In genomic region chr11:21430532-21430931, GRCh38 we compare ENCODE assay signal across 35 cellular contexts.
"Had no signal": no experiment of that assay in that cellular context is flagged by ENCODE, and none has a peak within 500 bp of the region (broad histone marks: within the 10 kb centered on the region; RNA-seq: fewer than 3 reads in every experiment).

No MANE protein-coding gene starts in this region.

- H3K27me3 ChIP-seq: adrenal gland, body of pancreas, cardiac muscle cell, colonic mucosa, dorsolateral prefrontal cortex, esophagus muscularis mucosa, gastroesophageal sphincter, heart right ventricle had no signal

- H3K4me3 ChIP-seq: adrenal gland, body of pancreas, cardiac muscle cell, colonic mucosa, dorsolateral prefrontal cortex, esophagus muscularis mucosa, gastroesophageal sphincter, heart right ventricle had no signal

- H3K36me3 ChIP-seq: adrenal gland, cardiac muscle cell, colonic mucosa, esophagus muscularis mucosa, gastroesophageal sphincter, heart right ventricle had no signal

- H3K4me1 Mint-ChIP-seq: activated CD4-positive, alpha-beta T cell treated with anti-CD3 and anti-CD28 coated beads for 36 hours; activated CD4-positive, alpha-beta T cell treated with anti-CD3 and anti-CD28 coated beads, Interleukin-2, amount 10 ng/mL, durations not matched to agents 24 days and 14 days; activated CD8-positive, alpha-beta memory T cell treated with anti-CD3 and anti-CD28 coated beads, Interleukin-2, amount 10 ng/mL, durations not matched to agents 7 days and 5 days; activated naive CD4-positive, alpha-beta T cell treated with anti-CD3 and anti-CD28 coated beads, Interleukin-2, amount 50 U/mL, for 24 hours; activated naive CD8-positive, alpha-beta T cell treated with anti-CD3 and anti-CD28 coated beads for 36 hours; activated naive CD8-positive, alpha-beta T cell treated with anti-CD3 and anti-CD28 coated beads, Interleukin-2, amount 50 U/mL, for 24 hours had no signal

- H3K27ac ChIP-seq: adrenal gland, body of pancreas, cardiac muscle cell, colonic mucosa, esophagus muscularis mucosa, gastroesophageal sphincter, heart right ventricle had no signal

- ATAC-seq: activated CD4-positive, alpha-beta T cell treated with anti-CD3 and anti-CD28 coated beads for 36 hours; activated CD8-positive, alpha-beta memory T cell treated with anti-CD3 and anti-CD28 coated beads, Interleukin-2, amount 10 ng/mL, durations not matched to agents 7 days and 5 days; activated CD8-positive, alpha-beta T cell treated with anti-CD3 and anti-CD28 coated beads, Interleukin-2, amount 10 ng/mL, durations not matched to agents 7 days and 5 days; activated naive CD8-positive, alpha-beta T cell treated with anti-CD3 and anti-CD28 coated beads, Interleukin-2, amount 50 U/mL, for 24 hours; body of pancreas; gastroesophageal sphincter; heart right ventricle had no signal

- H3K27me3 Mint-ChIP-seq: activated CD4-positive, alpha-beta memory T cell treated with anti-CD3 and anti-CD28 coated beads for 36 hours; activated CD4-positive, alpha-beta T cell treated with anti-CD3 and anti-CD28 coated beads for 36 hours; activated CD4-positive, alpha-beta T cell treated with anti-CD3 and anti-CD28 coated beads, Interleukin-2, amount 10 ng/mL, durations not matched to agents 24 days and 14 days; activated CD8-positive, alpha-beta memory T cell treated with anti-CD3 and anti-CD28 coated beads, Interleukin-2, amount 10 ng/mL, durations not matched to agents 7 days and 5 days; activated naive CD4-positive, alpha-beta T cell treated with anti-CD3 and anti-CD28 coated beads, Interleukin-2, amount 50 U/mL, for 24 hours; activated naive CD8-positive, alpha-beta T cell treated with anti-CD3 and anti-CD28 coated beads for 36 hours; activated naive CD8-positive, alpha-beta T cell treated with anti-CD3 and anti-CD28 coated beads, Interleukin-2, amount 50 U/mL, for 24 hours; dendritic cell treated with granulocyte-macrophage colony-stimulating factor and Interleukin-4, amounts not matched to agents 40 ng/mL and 50 ng/mL, for 4 days had no signal

- H3K9me3 ChIP-seq: adrenal gland, body of pancreas, colonic mucosa, gastroesophageal sphincter had no signal

- H3K9me3 Mint-ChIP-seq: activated CD4-positive, alpha-beta T cell treated with anti-CD3 and anti-CD28 coated beads, Interleukin-2, amount 10 ng/mL, durations not matched to agents 24 days and 14 days; activated naive CD8-positive, alpha-beta T cell treated with anti-CD3 and anti-CD28 coated beads for 36 hours; activated T-helper 1 cell treated with anti-CD3 and anti-CD28 coated beads, Interleukin-12 subunit alpha, Interleukin-12 subunit beta, Interleukin-2, Interleukin-4 antibody, amounts not matched to agents 30 ng/mL and 10 ng/mL and 1 ng/mL, durations not matched to agents 14 hours and 24 hours and 36 hours; dendritic cell treated with granulocyte-macrophage colony-stimulating factor and Interleukin-4, amounts not matched to agents 40 ng/mL and 50 ng/mL, for 4 days; endodermal cell had no signal

- H3K4me3 Mint-ChIP-seq: activated CD4-positive, alpha-beta memory T cell treated with anti-CD3 and anti-CD28 coated beads for 36 hours; activated CD4-positive, alpha-beta T cell treated with anti-CD3 and anti-CD28 coated beads for 36 hours; activated CD4-positive, alpha-beta T cell treated with anti-CD3 and anti-CD28 coated beads, Interleukin-2, amount 10 ng/mL, durations not matched to agents 24 days and 14 days; activated CD8-positive, alpha-beta memory T cell treated with anti-CD3 and anti-CD28 coated beads, Interleukin-2, amount 10 ng/mL, durations not matched to agents 7 days and 5 days; activated CD8-positive, alpha-beta T cell treated with anti-CD3 and anti-CD28 coated beads, Interleukin-2, amount 10 ng/mL, durations not matched to agents 7 days and 5 days; activated naive CD4-positive, alpha-beta T cell treated with anti-CD3 and anti-CD28 coated beads for 36 hours; activated naive CD4-positive, alpha-beta T cell treated with anti-CD3 and anti-CD28 coated beads, Interleukin-2, amount 50 U/mL, for 24 hours; activated naive CD8-positive, alpha-beta T cell treated with anti-CD3 and anti-CD28 coated beads for 36 hours; activated naive CD8-positive, alpha-beta T cell treated with anti-CD3 and anti-CD28 coated beads, Interleukin-2, amount 50 U/mL, for 24 hours; activated T-helper 1 cell treated with anti-CD3 and anti-CD28 coated beads, Interleukin-12 subunit alpha, Interleukin-12 subunit beta, Interleukin-2, Interleukin-4 antibody, amounts not matched to agents 30 ng/mL and 10 ng/mL and 1 ng/mL, durations not matched to agents 14 hours and 24 hours and 36 hours; dendritic cell treated with granulocyte-macrophage colony-stimulating factor and Interleukin-4, amounts not matched to agents 40 ng/mL and 50 ng/mL, for 4 days; endodermal cell had no signal

- DNase-seq: activated CD4-positive, alpha-beta memory T cell treated with anti-CD3 and anti-CD28 coated beads for 36 hours; activated CD4-positive, alpha-beta T cell treated with anti-CD3 and anti-CD28 coated beads for 36 hours; activated CD4-positive, alpha-beta T cell treated with anti-CD3 and anti-CD28 coated beads, Interleukin-2, amount 10 ng/mL, durations not matched to agents 24 days and 14 days; activated CD4-positive, CD25-positive, alpha-beta regulatory T cell; activated CD4-positive, CD25-positive, alpha-beta regulatory T cell treated with anti-CD3 and anti-CD28 coated beads, Interleukin-2, amount 50 U/mL, for 72 hours; activated CD8-positive, alpha-beta memory T cell treated with anti-CD3 and anti-CD28 coated beads, Interleukin-2, amount 10 ng/mL, durations not matched to agents 7 days and 5 days; activated CD8-positive, alpha-beta memory T cell treated with anti-CD3 and anti-CD28 coated beads, Interleukin-2, amount 50 U/mL, for 4 hours; activated CD8-positive, alpha-beta T cell treated with anti-CD3 and anti-CD28 coated beads, Interleukin-2, amount 10 ng/mL, durations not matched to agents 7 days and 5 days; activated effector memory CD4-positive, alpha-beta T cell treated with anti-CD3 and anti-CD28 coated beads, Interleukin-2, amount 50 U/mL, for 16 hours; activated naive CD4-positive, alpha-beta T cell treated with anti-CD3 and anti-CD28 coated beads for 36 hours; activated naive CD8-positive, alpha-beta T cell treated with anti-CD3 and anti-CD28 coated beads for 36 hours; activated naive CD8-positive, alpha-beta T cell treated with anti-CD3 and anti-CD28 coated beads, Interleukin-2, amount 50 U/mL, for 24 hours; activated T-cell treated with anti-CD3 and anti-CD28 coated beads, Interleukin-2, amount 50 U/mL, for 1 hour; activated T-cell treated with anti-CD3 and anti-CD28 coated beads, Interleukin-2, amount 50 U/mL, for 48 hours; adrenal gland; amygdala; aorta; body of pancreas; central memory CD4-positive, alpha-beta T cell; cerebellar nuclear complex; colonic mucosa; dorsolateral prefrontal cortex; effector memory CD4-positive, alpha-beta T cell; endodermal cell; erythroblast; foreskin melanocyte; heart right ventricle; T-helper 2 cell had no signal

- H3K36me3 Mint-ChIP-seq: activated CD4-positive, alpha-beta memory T cell treated with anti-CD3 and anti-CD28 coated beads for 36 hours; activated CD8-positive, alpha-beta memory T cell treated with anti-CD3 and anti-CD28 coated beads, Interleukin-2, amount 10 ng/mL, durations not matched to agents 7 days and 5 days; activated naive CD4-positive, alpha-beta T cell treated with anti-CD3 and anti-CD28 coated beads, Interleukin-2, amount 50 U/mL, for 24 hours; activated naive CD8-positive, alpha-beta T cell treated with anti-CD3 and anti-CD28 coated beads for 36 hours had no signal

- H3K4me1 ChIP-seq: adrenal gland, body of pancreas, colonic mucosa, esophagus muscularis mucosa, gastroesophageal sphincter, heart right ventricle had no signal

- H3K27ac Mint-ChIP-seq: activated CD4-positive, alpha-beta memory T cell treated with anti-CD3 and anti-CD28 coated beads for 36 hours; activated CD4-positive, alpha-beta T cell treated with anti-CD3 and anti-CD28 coated beads for 36 hours; activated CD4-positive, alpha-beta T cell treated with anti-CD3 and anti-CD28 coated beads, Interleukin-2, amount 10 ng/mL, durations not matched to agents 24 days and 14 days; activated CD8-positive, alpha-beta memory T cell treated with anti-CD3 and anti-CD28 coated beads, Interleukin-2, amount 10 ng/mL, durations not matched to agents 7 days and 5 days; activated CD8-positive, alpha-beta T cell treated with anti-CD3 and anti-CD28 coated beads, Interleukin-2, amount 10 ng/mL, durations not matched to agents 7 days and 5 days; activated naive CD4-positive, alpha-beta T cell treated with anti-CD3 and anti-CD28 coated beads for 36 hours; activated naive CD4-positive, alpha-beta T cell treated with anti-CD3 and anti-CD28 coated beads, Interleukin-2, amount 50 U/mL, for 24 hours; activated naive CD8-positive, alpha-beta T cell treated with anti-CD3 and anti-CD28 coated beads for 36 hours; activated naive CD8-positive, alpha-beta T cell treated with anti-CD3 and anti-CD28 coated beads, Interleukin-2, amount 50 U/mL, for 24 hours; activated T-helper 1 cell treated with anti-CD3 and anti-CD28 coated beads, Interleukin-12 subunit alpha, Interleukin-12 subunit beta, Interleukin-2, Interleukin-4 antibody, amounts not matched to agents 30 ng/mL and 10 ng/mL and 1 ng/mL, durations not matched to agents 14 hours and 24 hours and 36 hours; activated T-helper 2 cell treated with anti-CD3 and anti-CD28 coated beads, Interferon-gamma antibody, Interleukin-2, Interleukin-4, amounts not matched to agents 10 μg/mL and 5 μg/mL and 100 μg/mL, durations not matched to agents 14 hours and 24 hours and 36 hours; dendritic cell treated with granulocyte-macrophage colony-stimulating factor and Interleukin-4, amounts not matched to agents 40 ng/mL and 50 ng/mL, for 4 days; endodermal cell had no signal
